ENCODE assay signal across 1 cellular context in the genomic region with DNA sequence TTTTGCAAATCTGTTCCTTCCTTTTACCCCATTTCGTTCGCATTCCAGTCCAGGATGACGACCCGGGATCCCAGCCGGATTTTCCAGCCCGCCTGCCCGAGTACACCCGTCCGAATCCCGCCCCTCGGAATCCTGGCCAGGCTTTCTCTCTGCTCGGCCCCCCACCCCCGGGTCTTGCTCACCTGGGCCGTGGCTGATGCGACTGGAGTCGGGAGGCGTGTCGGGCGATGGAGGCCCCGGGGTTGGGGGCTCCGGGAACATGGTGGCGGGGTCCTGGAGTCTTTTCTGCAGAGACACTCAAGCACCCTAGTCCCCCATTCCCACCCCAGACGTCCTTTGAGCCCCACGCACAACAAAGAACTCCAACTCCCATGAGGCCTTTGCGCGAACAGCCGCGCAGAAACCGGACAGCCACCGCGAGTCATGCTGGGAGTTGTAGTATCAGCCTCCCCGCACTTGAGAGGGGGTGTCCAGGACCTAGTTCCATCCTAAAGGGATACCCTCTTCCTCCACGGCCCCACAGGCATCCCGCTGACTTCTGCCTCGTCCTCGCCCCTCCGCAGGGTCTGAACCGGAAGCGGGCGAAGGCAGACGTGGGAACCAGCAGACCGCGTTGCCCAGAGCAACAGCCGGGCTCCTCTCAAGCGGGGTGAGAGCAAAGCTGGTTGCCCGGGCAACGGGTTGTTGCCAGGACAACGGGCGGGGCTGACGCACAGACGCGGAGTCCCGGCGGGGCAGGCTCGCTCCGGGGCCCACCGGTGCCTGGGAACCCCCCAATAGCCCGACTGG.
A peak's percentile ranks its signal among the peaks of the same experiment; 100 is the strongest.
TF ChIP-seq lines count a peak whose summit lies in the region.

No MANE protein-coding gene starts in this region.

TF ChIP-seq in HepG2, 621 proteins besides CTCF, POLR2A, EP300 and RAD21 (continued from another document and continues in another):
- TF ChIP-seq, protein P1, sequence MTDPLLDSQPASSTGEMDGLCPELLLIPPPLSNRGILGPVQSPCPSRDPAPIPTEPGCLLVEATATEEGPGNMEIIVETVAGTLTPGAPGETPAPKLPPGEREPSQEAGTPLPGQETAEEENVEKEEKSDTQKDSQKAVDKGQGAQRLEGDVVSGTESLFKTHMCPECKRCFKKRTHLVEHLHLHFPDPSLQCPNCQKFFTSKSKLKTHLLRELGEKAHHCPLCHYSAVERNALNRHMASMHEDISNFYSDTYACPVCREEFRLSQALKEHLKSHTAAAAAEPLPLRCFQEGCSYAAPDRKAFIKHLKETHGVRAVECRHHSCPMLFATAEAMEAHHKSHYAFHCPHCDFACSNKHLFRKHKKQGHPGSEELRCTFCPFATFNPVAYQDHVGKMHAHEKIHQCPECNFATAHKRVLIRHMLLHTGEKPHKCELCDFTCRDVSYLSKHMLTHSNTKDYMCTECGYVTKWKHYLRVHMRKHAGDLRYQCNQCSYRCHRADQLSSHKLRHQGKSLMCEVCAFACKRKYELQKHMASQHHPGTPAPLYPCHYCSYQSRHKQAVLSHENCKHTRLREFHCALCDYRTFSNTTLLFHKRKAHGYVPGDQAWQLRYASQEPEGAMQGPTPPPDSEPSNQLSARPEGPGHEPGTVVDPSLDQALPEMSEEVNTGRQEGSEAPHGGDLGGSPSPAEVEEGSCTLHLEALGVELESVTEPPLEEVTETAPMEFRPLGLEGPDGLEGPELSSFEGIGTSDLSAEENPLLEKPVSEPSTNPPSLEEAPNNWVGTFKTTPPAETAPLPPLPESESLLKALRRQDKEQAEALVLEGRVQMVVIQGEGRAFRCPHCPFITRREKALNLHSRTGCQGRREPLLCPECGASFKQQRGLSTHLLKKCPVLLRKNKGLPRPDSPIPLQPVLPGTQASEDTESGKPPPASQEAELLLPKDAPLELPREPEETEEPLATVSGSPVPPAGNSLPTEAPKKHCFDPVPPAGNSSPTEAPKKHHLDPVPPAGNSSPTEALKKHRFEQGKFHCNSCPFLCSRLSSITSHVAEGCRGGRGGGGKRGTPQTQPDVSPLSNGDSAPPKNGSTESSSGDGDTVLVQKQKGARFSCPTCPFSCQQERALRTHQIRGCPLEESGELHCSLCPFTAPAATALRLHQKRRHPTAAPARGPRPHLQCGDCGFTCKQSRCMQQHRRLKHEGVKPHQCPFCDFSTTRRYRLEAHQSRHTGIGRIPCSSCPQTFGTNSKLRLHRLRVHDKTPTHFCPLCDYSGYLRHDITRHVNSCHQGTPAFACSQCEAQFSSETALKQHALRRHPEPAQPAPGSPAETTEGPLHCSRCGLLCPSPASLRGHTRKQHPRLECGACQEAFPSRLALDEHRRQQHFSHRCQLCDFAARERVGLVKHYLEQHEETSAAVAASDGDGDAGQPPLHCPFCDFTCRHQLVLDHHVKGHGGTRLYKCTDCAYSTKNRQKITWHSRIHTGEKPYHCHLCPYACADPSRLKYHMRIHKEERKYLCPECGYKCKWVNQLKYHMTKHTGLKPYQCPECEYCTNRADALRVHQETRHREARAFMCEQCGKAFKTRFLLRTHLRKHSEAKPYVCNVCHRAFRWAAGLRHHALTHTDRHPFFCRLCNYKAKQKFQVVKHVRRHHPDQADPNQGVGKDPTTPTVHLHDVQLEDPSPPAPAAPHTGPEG (CRISPR knock-in tag; IDR thresholded peaks at IDR 0.05) = no peak
- peak; percentile 63; the same call in 1 of the 2 replicates for TF ChIP-seq KDM2A (CRISPR knock-in tag; IDR thresholded peaks at IDR 0.05; ENCODE audit: borderline replicate concordance, low read depth)
- peak; percentile 40 for TF ChIP-seq GABPA (IDR thresholded peaks at IDR 0.05; ENCODE audit: low read depth, low read length)
- peak; percentile 77 for TF ChIP-seq GABPA (CRISPR knock-in tag; IDR thresholded peaks at IDR 0.05; ENCODE audit: low read depth)
- TF ChIP-seq ZC3H4 (CRISPR knock-in tag; IDR thresholded peaks at IDR 0.05; ENCODE audit: borderline replicate concordance) = no peak
- TF ChIP-seq SOX6 (IDR thresholded peaks at IDR 0.05) = no peak
- TF ChIP-seq SOX6 (CRISPR knock-in tag; IDR thresholded peaks at IDR 0.05) = no peak
- TF ChIP-seq SALL1 (CRISPR knock-in tag; IDR thresholded peaks at IDR 0.05) = peak; percentile 21; the same call in 1 of the 2 replicates
- peak; percentile 86 for TF ChIP-seq ZNF121 (CRISPR knock-in tag; IDR thresholded peaks at IDR 0.05)
- TF ChIP-seq, protein P2, sequence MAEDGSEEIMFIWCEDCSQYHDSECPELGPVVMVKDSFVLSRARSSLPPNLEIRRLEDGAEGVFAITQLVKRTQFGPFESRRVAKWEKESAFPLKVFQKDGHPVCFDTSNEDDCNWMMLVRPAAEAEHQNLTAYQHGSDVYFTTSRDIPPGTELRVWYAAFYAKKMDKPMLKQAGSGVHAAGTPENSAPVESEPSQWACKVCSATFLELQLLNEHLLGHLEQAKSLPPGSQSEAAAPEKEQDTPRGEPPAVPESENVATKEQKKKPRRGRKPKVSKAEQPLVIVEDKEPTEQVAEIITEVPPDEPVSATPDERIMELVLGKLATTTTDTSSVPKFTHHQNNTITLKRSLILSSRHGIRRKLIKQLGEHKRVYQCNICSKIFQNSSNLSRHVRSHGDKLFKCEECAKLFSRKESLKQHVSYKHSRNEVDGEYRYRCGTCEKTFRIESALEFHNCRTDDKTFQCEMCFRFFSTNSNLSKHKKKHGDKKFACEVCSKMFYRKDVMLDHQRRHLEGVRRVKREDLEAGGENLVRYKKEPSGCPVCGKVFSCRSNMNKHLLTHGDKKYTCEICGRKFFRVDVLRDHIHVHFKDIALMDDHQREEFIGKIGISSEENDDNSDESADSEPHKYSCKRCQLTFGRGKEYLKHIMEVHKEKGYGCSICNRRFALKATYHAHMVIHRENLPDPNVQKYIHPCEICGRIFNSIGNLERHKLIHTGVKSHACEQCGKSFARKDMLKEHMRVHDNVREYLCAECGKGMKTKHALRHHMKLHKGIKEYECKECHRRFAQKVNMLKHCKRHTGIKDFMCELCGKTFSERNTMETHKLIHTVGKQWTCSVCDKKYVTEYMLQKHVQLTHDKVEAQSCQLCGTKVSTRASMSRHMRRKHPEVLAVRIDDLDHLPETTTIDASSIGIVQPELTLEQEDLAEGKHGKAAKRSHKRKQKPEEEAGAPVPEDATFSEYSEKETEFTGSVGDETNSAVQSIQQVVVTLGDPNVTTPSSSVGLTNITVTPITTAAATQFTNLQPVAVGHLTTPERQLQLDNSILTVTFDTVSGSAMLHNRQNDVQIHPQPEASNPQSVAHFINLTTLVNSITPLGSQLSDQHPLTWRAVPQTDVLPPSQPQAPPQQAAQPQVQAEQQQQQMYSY (CRISPR knock-in tag; IDR thresholded peaks at IDR 0.05) = peak; percentile 98
- no peak for TF ChIP-seq ZNF83 (CRISPR knock-in tag; IDR thresholded peaks at IDR 0.05; ENCODE audit: borderline replicate concordance)
- TF ChIP-seq, protein P3, sequence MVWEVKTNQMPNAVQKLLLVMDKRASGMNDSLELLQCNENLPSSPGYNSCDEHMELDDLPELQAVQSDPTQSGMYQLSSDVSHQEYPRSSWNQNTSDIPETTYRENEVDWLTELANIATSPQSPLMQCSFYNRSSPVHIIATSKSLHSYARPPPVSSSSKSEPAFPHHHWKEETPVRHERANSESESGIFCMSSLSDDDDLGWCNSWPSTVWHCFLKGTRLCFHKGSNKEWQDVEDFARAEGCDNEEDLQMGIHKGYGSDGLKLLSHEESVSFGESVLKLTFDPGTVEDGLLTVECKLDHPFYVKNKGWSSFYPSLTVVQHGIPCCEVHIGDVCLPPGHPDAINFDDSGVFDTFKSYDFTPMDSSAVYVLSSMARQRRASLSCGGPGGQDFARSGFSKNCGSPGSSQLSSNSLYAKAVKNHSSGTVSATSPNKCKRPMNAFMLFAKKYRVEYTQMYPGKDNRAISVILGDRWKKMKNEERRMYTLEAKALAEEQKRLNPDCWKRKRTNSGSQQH (CRISPR knock-in tag; IDR thresholded peaks at IDR 0.05; ENCODE audit: low read depth) = peak; percentile 56; the same call in 1 of the 2 replicates
- 0 out of 2 replicates have a peak, but pooled peaks have one; percentile 29 for TF ChIP-seq HNF1B (CRISPR knock-in tag; IDR thresholded peaks at IDR 0.05)
- no peak for TF ChIP-seq TCF7 (IDR thresholded peaks at IDR 0.05; ENCODE audit: low read depth)
- TF ChIP-seq MAZ (IDR thresholded peaks at IDR 0.05; ENCODE audit: borderline replicate concordance, low read depth, low read length) = peak; percentile 52; the same call in 1 of the 2 replicates
- TF ChIP-seq MAZ (CRISPR knock-in tag; IDR thresholded peaks at IDR 0.05; ENCODE audit: low read depth) = no peak
- TF ChIP-seq SRY (CRISPR knock-in tag; IDR thresholded peaks at IDR 0.05) = 0 out of 2 replicates have a peak, but pooled peaks have one; percentile 47
- no peak for TF ChIP-seq ZNF138 (CRISPR knock-in tag; IDR thresholded peaks at IDR 0.05; ENCODE audit: low read depth)
- TF ChIP-seq ZNF10 (CRISPR knock-in tag; IDR thresholded peaks at IDR 0.05; ENCODE audit: borderline replicate concordance, low read depth) = no peak
- peak; percentile 58; the same call in 1 of the 2 replicates for TF ChIP-seq CREM (IDR thresholded peaks at IDR 0.05)
- no peak for TF ChIP-seq CREM (CRISPR knock-in tag; IDR thresholded peaks at IDR 0.05)
- TF ChIP-seq THAP11 (CRISPR knock-in tag; IDR thresholded peaks at IDR 0.05) = peak; percentile 99
- peak; percentile 47; the same call in 1 of the 2 replicates for TF ChIP-seq TFAP4 (IDR thresholded peaks at IDR 0.05; ENCODE audit: borderline replicate concordance, low read depth)
- TF ChIP-seq, protein P4, sequence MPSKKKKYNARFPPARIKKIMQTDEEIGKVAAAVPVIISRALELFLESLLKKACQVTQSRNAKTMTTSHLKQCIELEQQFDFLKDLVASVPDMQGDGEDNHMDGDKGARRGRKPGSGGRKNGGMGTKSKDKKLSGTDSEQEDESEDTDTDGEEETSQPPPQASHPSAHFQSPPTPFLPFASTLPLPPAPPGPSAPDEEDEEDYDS (CRISPR knock-in tag; IDR thresholded peaks at IDR 0.05) = no peak
- TF ChIP-seq RFXANK (CRISPR knock-in tag; IDR thresholded peaks at IDR 0.05) = no peak
- TF ChIP-seq UBTF (CRISPR knock-in tag; IDR thresholded peaks at IDR 0.05) = 0 out of 2 replicates have a peak, but pooled peaks have one; percentile 22
- TF ChIP-seq CCAR2 (optimal IDR thresholded peaks at IDR 0.05; ENCODE audit: low read depth, low read length) = no peak
- peak; percentile 95 for TF ChIP-seq HCFC1 (IDR thresholded peaks at IDR 0.05; ENCODE audit: low read depth, low read length)
- 0 out of 2 replicates have a peak, but pooled peaks have one; percentile 33 for TF ChIP-seq TSC22D2 (CRISPR knock-in tag; IDR thresholded peaks at IDR 0.05; ENCODE audit: borderline replicate concordance)
- 0 out of 2 replicates have a peak, but pooled peaks have one; percentile 19 for TF ChIP-seq ZNF768 (CRISPR knock-in tag; IDR thresholded peaks at IDR 0.05)
- TF ChIP-seq, protein P5, sequence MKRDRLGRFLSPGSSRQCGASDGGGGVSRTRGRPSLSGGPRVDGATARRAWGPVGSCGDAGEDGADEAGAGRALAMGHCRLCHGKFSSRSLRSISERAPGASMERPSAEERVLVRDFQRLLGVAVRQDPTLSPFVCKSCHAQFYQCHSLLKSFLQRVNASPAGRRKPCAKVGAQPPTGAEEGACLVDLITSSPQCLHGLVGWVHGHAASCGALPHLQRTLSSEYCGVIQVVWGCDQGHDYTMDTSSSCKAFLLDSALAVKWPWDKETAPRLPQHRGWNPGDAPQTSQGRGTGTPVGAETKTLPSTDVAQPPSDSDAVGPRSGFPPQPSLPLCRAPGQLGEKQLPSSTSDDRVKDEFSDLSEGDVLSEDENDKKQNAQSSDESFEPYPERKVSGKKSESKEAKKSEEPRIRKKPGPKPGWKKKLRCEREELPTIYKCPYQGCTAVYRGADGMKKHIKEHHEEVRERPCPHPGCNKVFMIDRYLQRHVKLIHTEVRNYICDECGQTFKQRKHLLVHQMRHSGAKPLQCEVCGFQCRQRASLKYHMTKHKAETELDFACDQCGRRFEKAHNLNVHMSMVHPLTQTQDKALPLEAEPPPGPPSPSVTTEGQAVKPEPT (CRISPR knock-in tag; IDR thresholded peaks at IDR 0.05; ENCODE audit: low read depth) = no peak
